In the genomic region with DNA sequence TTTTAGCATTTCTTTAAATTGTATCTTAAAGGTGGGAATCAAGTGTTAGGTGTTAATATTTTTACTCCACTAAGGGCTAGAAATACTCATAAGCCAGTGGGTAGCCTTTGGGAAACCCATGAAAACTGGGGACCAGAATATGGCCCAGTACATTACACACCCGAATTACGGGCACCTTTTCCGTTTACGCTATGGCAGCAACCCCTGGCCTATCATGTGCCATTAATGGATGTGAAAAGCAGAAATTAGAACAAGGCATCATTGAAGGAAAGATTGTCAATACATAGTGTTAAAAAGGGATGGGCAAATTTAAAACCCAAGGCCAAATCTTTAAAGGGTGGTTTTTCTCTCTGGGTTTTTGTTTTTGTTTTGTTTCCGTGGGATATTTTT, we compare ENCODE assay signal across 8 cellular contexts. TPM values are rescaled to one million over a fixed set of nuclear protein-coding genes. Genes with fewer than 3 reads are reported as not detected.
DNase-seq lines count a peak whose midpoint lies in the region; ATAC-seq, FAIRE-seq and TF ChIP-seq lines count a peak whose summit lies in the region.

No MANE protein-coding gene starts in this region.

- TF ChIP-seq CTCF in A549 (IDR thresholded peaks at IDR 0.05) (no peak), HCT116 (IDR thresholded peaks at IDR 0.05 in 2 of 3, conservative IDR thresholded peaks at IDR 0.05 in 1 of 3; ENCODE audit: borderline replicate concordance in 1 of 3, insufficient read depth in 1 of 3, low read depth in 2 of 3, low read length in 2 of 3) (no peak), GM12878 (IDR thresholded peaks at IDR 0.05 in 2 of 3, conservative IDR thresholded peaks at IDR 0.05 in 1 of 3; ENCODE audit: control insufficient read depth in 2 of 3, extremely low read depth in 1 of 3, insufficient read depth in 1 of 3, low read depth in 3 of 3, low read length in 3 of 3) (no peak)

- no peaks in the 10 kb centered on the region for H3K27me3 ChIP-seq in HCT116 (ENCODE audit: insufficient read depth, low read length)
- no peaks in the 10 kb centered on the region for H3K27me3 ChIP-seq in GM12878 (replicated peaks in 1 of 2; ENCODE audit: control insufficient read depth in 2 of 2, insufficient read depth in 2 of 2, low read length in 1 of 2)

- H3K79me2 ChIP-seq in HCT116 (ENCODE audit: insufficient read depth, low read length) (peaks cover 53% of the 10 kb centered on the region), GM12878 (ENCODE audit: control insufficient read depth, insufficient read depth, low read length) (peaks cover 54% of the 10 kb centered on the region)

- CTCF ChIA-PET in A549 (lab: Yijun Ruan, JAX) (interaction anchor here (1.0 kb wide), 1 partner anchor 11 kb away, joined by 3 read pairs; no protein-coding TSS in a partner anchor), HCT116 (lab: Charles Lee) (interaction anchor here (1.0 kb wide), 1 partner anchor 34 kb away, joined by 3 read pairs; no protein-coding TSS in a partner anchor), GM12878 (lab: Yijun Ruan, JAX) (interaction anchor here (1.0 kb wide), 1 partner anchor 35 kb away, joined by 5 read pairs; no protein-coding TSS in a partner anchor)

- H3K27ac ChIP-seq in A549, result peak overlapping the region; percentile 83 to 91
- peak overlapping the region; percentile 65 for H3K27ac ChIP-seq in HCT116 (ENCODE audit: low read depth, low read length)
- peak overlapping the region; percentile 64 for H3K27ac ChIP-seq in GM12878 (ENCODE audit: control insufficient read depth, insufficient read depth)
- peak overlapping the region; percentile 64 for H3K27ac ChIP-seq in mesodermal cell (ENCODE audit: low read depth, low read length, severe bottlenecking)

- no peak for TF ChIP-seq RAD21 in A549 (conservative IDR thresholded peaks at IDR 0.05 in 1 of 2, IDR thresholded peaks at IDR 0.05 in 1 of 2)
- TF ChIP-seq RAD21 in HCT116 (IDR thresholded peaks at IDR 0.05; ENCODE audit: low read depth), result no peak
- no peak for TF ChIP-seq RAD21 in GM12878 (IDR thresholded peaks at IDR 0.05; ENCODE audit: insufficient read depth, low read depth, low read length)

- H3K9me2 ChIP-seq in HCT116 (ENCODE audit: insufficient read depth), result no peaks in the 10 kb centered on the region

- H4K20me1 ChIP-seq in HCT116 (ENCODE audit: insufficient read depth) (no peaks in the 10 kb centered on the region; the same call in 1 of the 2 replicates), GM12878 (ENCODE audit: control insufficient read depth, insufficient read depth) (no peaks in the 10 kb centered on the region)

- no TSS peak for BruUV-seq in HCT116 (replicated peaks; lab: Mats Ljungman, UMichigan)
- BruUV-seq in GM12878 (replicated peaks; lab: Mats Ljungman, UMichigan), result no TSS peak

- intact Hi-C loops in HCT116 (cut with micrococcal nuclease) (loop anchor here (5.0 kb wide), 5 partner anchors 150 to 525 kb away; partner anchors contain the start of genes ATG4B, BOK, ING5 and STK25), GM12878 (cut with micrococcal nuclease; ENCODE audit: unreplicated experiment) (loop anchor here (1.0 to 10.0 kb wide), 4 partner anchors 42 to 525 kb away; partner anchors contain the start of genes HDLBP, SEPTIN2 and STK25)

- RAD21 ChIA-PET in HCT116 (lab: Charles Lee; ENCODE audit: low non-redundant PET in 1 of 2, low total read pairs in 2 of 2, uncharacterized antibody in 2 of 2, unreplicated experiment in 2 of 2), result no interaction called here
- RAD21 ChIA-PET in GM12878 (lab: Charles Lee; ENCODE audit: unreplicated experiment), result interaction anchor here (1.0 kb wide), 1 partner anchor 35 kb away, joined by 3 read pairs; no protein-coding TSS in a partner anchor

- H3K36me3 ChIP-seq in HCT116 (ENCODE audit: control insufficient read depth in 1 of 2, insufficient read depth in 2 of 2, low read length in 2 of 2) (peaks cover 4 to 17% of the 10 kb centered on the region in 2 experiments; a peak in 2 of 4 replicates), GM12878 (ENCODE audit: control insufficient read depth in 2 of 2, insufficient read depth in 2 of 2, low read length in 1 of 2) (peaks cover 5 to 14% of the 10 kb centered on the region in 2 experiments), mesodermal cell (ENCODE audit: control insufficient read depth, insufficient read depth, low read length) (peaks cover 27% of the 10 kb centered on the region)

- POLR2A ChIA-PET in A549 (lab: Yijun Ruan, JAX) (interaction anchor here (1.4 kb wide), 1 partner anchor 378 kb away, joined by 3 read pairs; the partner anchor contains the start of gene D2HGDH), HCT116 (lab: Charles Lee) (no interaction called here), GM12878 (lab: Charles Lee) (no interaction called here)

- TF ChIP-seq EP300 in A549 (IDR thresholded peaks at IDR 0.05) (no peak), GM12878 (IDR thresholded peaks at IDR 0.05; ENCODE audit: borderline replicate concordance in 1 of 2, control insufficient read depth in 1 of 2, low read depth in 2 of 2, low read length in 2 of 2) (no peak)

- 9% methylated on average over 5 of the region's 5 CpGs for WGBS in A549 (ENCODE audit: missing lambda C conversion rate)
- WGBS in GM12878 (ENCODE audit: insufficient coverage, insufficient replicate concordance, low lambda C conversion rate, missing lambda C conversion rate), result 0% methylated on average over 5 of the region's 5 CpGs
- WGBS in mesodermal cell (ENCODE audit: insufficient coverage in 2 of 2), 2 experiments, result 47 to 51% methylated on average over 3 to 5 of the region's 5 CpGs

- TF ChIP-seq POLR2A in A549 (IDR thresholded peaks at IDR 0.05; ENCODE audit: low read length), result no peak
- no peak for TF ChIP-seq POLR2A in HCT116 (IDR thresholded peaks at IDR 0.05; ENCODE audit: borderline replicate concordance, extremely low read depth, insufficient read depth, insufficient read length)
- no peak for TF ChIP-seq POLR2A in GM12878 (IDR thresholded peaks at IDR 0.05; ENCODE audit: low read depth, low read length)

- FAIRE-seq in A549 (lab: Jason Lieb, UNC) (no peak), GM12878 (lab: Jason Lieb, UNC) (no peak)

- H3K9me3 ChIP-seq in A549 (no peaks in the 10 kb centered on the region), HCT116 (ENCODE audit: control insufficient read depth in 1 of 2, insufficient read depth in 1 of 2, low read depth in 1 of 2, low read length in 2 of 2) (no peaks in the 10 kb centered on the region), GM12878 (replicated peaks; ENCODE audit: control insufficient read depth, insufficient read depth, low read length) (no peaks in the 10 kb centered on the region), mesodermal cell (ENCODE audit: control insufficient read depth, low read length) (no peaks in the 10 kb centered on the region)

- DNase-seq in A549 (ENCODE audit: low read depth in 1 of 2, low spot score in 1 of 2), result no peak
- DNase-seq in HCT116 (ENCODE audit: low read depth, low spot score), result no peak
- DNase-seq in GM12878 (ENCODE audit: low read depth, low spot score), result no peak
- DNase-seq in stimulated activated naive CD4-positive, alpha-beta T cell treated with Interleukin-2 at 50 U/mL for 16 hours (lab: John Stamatoyannopoulos, UW), result no peak
- no peak for DNase-seq in dedifferentiated amniotic fluid mesenchymal stem cell (ENCODE audit: extremely low spot score)
- no peak for DNase-seq in occipital lobe (lab: John Stamatoyannopoulos, UW)

- peak overlapping the region; percentile 79 for H3K4me3 ChIP-seq in A549
- H3K4me3 ChIP-seq in HCT116 (replicated peaks in 1 of 2; ENCODE audit: low read depth in 1 of 2, low read length in 2 of 2), result peak overlapping the region; percentile 87 to 89
- peak overlapping the region; percentile 91 for H3K4me3 ChIP-seq in GM12878
- peak overlapping the region; percentile 93 for H3K4me3 ChIP-seq in mesodermal cell (ENCODE audit: extremely low read depth, insufficient read depth, low read length, poor library complexity, severe bottlenecking)

- SMC1A ChIA-PET in GM12878 (lab: Charles Lee; ENCODE audit: uncharacterized antibody, unreplicated experiment), result no interaction called here

- H2AFZ ChIP-seq in HCT116 (ENCODE audit: low read depth, low read length, poor library complexity, severe bottlenecking) (no peak overlapping the region), GM12878 (ENCODE audit: control insufficient read depth, low read depth, low read length) (no peak overlapping the region)

- ATAC-seq in A549 (no peak), HCT116 (no peak), GM12878 (0 out of 3 replicates have a peak, but pooled peaks have one; percentile 4), HG03280 (IDR thresholded peaks at IDR 0.05; ENCODE audit: unreplicated experiment) (no peak)

- H3K4me1 ChIP-seq in A549, result peaks cover 56% of the 10 kb centered on the region
- peaks cover 17 to 22% of the 10 kb centered on the region in 2 experiments for H3K4me1 ChIP-seq in HCT116 (ENCODE audit: control insufficient read depth in 1 of 2, insufficient read depth in 2 of 2, low read length in 2 of 2)
- peaks cover 10% of the 10 kb centered on the region for H3K4me1 ChIP-seq in GM12878 (ENCODE audit: control insufficient read depth, insufficient read depth, low read length)
- peaks cover 16% of the 10 kb centered on the region for H3K4me1 ChIP-seq in mesodermal cell (ENCODE audit: control insufficient read depth, insufficient read depth, low read length, poor library complexity, severe bottlenecking)

- H3K9ac ChIP-seq in HCT116 (ENCODE audit: low read length), result peak overlapping the region; percentile 85
- peak overlapping the region; percentile 80 for H3K9ac ChIP-seq in GM12878 (ENCODE audit: control insufficient read depth, insufficient read depth, low read length)

- in situ Hi-C loops in GM12878 (cut with MboI), result no loop called here

- peak overlapping the region; percentile 96 for H3K4me2 ChIP-seq in A549
- H3K4me2 ChIP-seq in HCT116 (ENCODE audit: low read length), result peak overlapping the region; percentile 94
- H3K4me2 ChIP-seq in GM12878 (ENCODE audit: control insufficient read depth, insufficient read depth), result peak overlapping the region; percentile 88

RNA-seq across cellular contexts. Expression of gene FARP2, which starts 0.8 kb away (rescaled TPM):
- polyA plus RNA-seq in A549 (2011; rRNA removed) (29.1 and 34.9 TPM in 2 replicates), A549 (2017; fragmentation: RNase III; extraction: RNeasy Plus Mini Kit Qiagen cat#74134 plus additional on column Dnase treatment) (16.0 to 18.8 TPM (median 17.0 TPM) in 3 replicates), GM12878 (2011; rRNA removed) (47.1 and 51.8 TPM in 2 replicates), GM12878 (2014; fragmentation: Illumina TruSeq; extraction: Trizol) (36.8 and 47.7 TPM in 2 replicates), GM12878 (2014; fragmentation: Nextera tagmentation; extraction: Ambion mirVana) (1 to 10 TPM; 5.5 to 5.6 TPM), GM12878 (2014; rRNA removed) (31.2 and 35.1 TPM in 2 replicates), GM12878 (2016; fragmentation: Nextera tagmentation; extraction: Ambion mirVana) (10 to 100 TPM; 50.6 to 54.4 TPM)
- 12.5 and 16.1 TPM in 2 replicates for polyA plus RNA-seq in A549 (2012; cell fraction: cytosol; rRNA removed)
- polyA plus RNA-seq in A549 (2012; cell fraction: nucleus; rRNA removed), result 28.9 and 44.5 TPM in 2 replicates
- 61.8 and 62.5 TPM in 2 replicates for polyA minus RNA-seq in A549 (2011; rRNA and poly(A)+ RNA removed)
- total RNA-seq in HCT116 (2021; ENCODE audit: unreplicated experiment) (49.3 TPM), GM12878 (2014; rRNA removed) (36.0 and 45.0 TPM in 2 replicates), GM12878 (2014; rRNA removed; fragmentation: Illumina TruSeq; extraction: Trizol) (32.7 and 36.8 TPM in 2 replicates), GM12878 (2021) (62.6 and 67.5 TPM in 2 replicates), occipital lobe (43.7 TPM)
- polyA plus RNA-seq in HCT116 (2012), result 14.1 and 14.3 TPM in 2 replicates
- total RNA-seq in GM12878 (2013; cell fraction: nucleolus; rRNA removed), result 108 TPM in 2 replicates
- polyA plus RNA-seq in GM12878 (2011; ENCODE audit: low read depth), result 22.3 TPM
- 30.7 and 31.1 TPM in 2 replicates for polyA plus RNA-seq in GM12878 (2011; cell fraction: cytosol; rRNA removed)
- 37.9 and 44.2 TPM in 2 replicates for polyA plus RNA-seq in GM12878 (2011; cell fraction: nucleus; rRNA removed)
- polyA plus RNA-seq in GM12878 (2012), result 15.6 and 22.4 TPM in 2 replicates
- polyA minus RNA-seq in GM12878 (2011; rRNA and poly(A)+ RNA removed), result 61.9 and 69.6 TPM in 2 replicates
- polyA minus RNA-seq in GM12878 (2011; cell fraction: cytosol; rRNA and poly(A)+ RNA removed), result 24.6 and 24.9 TPM in 2 replicates
- 20.8 and 29.6 TPM in 2 replicates for polyA minus RNA-seq in GM12878 (2011; cell fraction: nucleus; rRNA and poly(A)+ RNA removed)
- 23.3 TPM for polyA plus RNA-seq in mesodermal cell (2013, experiment 1 of 2)
- 26.1 TPM for polyA plus RNA-seq in mesodermal cell (2013, experiment 2 of 2)

RNA-seq across cellular contexts. Expression of gene SEPTIN2, which starts 41.1 kb away (rescaled TPM):
- polyA plus RNA-seq in A549 (2011; rRNA removed), result 660 and 762 TPM in 2 replicates
- polyA plus RNA-seq in A549 (2012; cell fraction: cytosol; rRNA removed), result 183 and 200 TPM in 2 replicates
- polyA plus RNA-seq in A549 (2012; cell fraction: nucleus; rRNA removed), result 107 and 190 TPM in 2 replicates
- 341 to 359 TPM (median 358 TPM) in 3 replicates for polyA plus RNA-seq in A549 (2017; fragmentation: RNase III; extraction: RNeasy Plus Mini Kit Qiagen cat#74134 plus additional on column Dnase treatment)
- 343 and 364 TPM in 2 replicates for polyA minus RNA-seq in A549 (2011; rRNA and poly(A)+ RNA removed)
- total RNA-seq in HCT116 (2021; ENCODE audit: unreplicated experiment), result 317 TPM
- polyA plus RNA-seq in HCT116 (2012), result 155 and 167 TPM in 2 replicates
- 581 and 595 TPM in 2 replicates for total RNA-seq in GM12878 (2013; cell fraction: nucleolus; rRNA removed)
- 228 and 270 TPM in 2 replicates for total RNA-seq in GM12878 (2014; rRNA removed)
- 248 and 251 TPM in 2 replicates for total RNA-seq in GM12878 (2014; rRNA removed; fragmentation: Illumina TruSeq; extraction: Trizol)
- 222 and 244 TPM in 2 replicates for total RNA-seq in GM12878 (2021)
- 164 TPM for polyA plus RNA-seq in GM12878 (2011; ENCODE audit: low read depth)
- 474 and 566 TPM in 2 replicates for polyA plus RNA-seq in GM12878 (2011; rRNA removed)
- 143 and 155 TPM in 2 replicates for polyA plus RNA-seq in GM12878 (2011; cell fraction: cytosol; rRNA removed)
- 289 and 340 TPM in 2 replicates for polyA plus RNA-seq in GM12878 (2011; cell fraction: nucleus; rRNA removed)
- 194 and 223 TPM in 2 replicates for polyA plus RNA-seq in GM12878 (2012)
- polyA plus RNA-seq in GM12878 (2014; fragmentation: Illumina TruSeq; extraction: Trizol), result 354 and 392 TPM in 2 replicates
- polyA plus RNA-seq in GM12878 (2014; fragmentation: Nextera tagmentation; extraction: Ambion mirVana), result 100 to 1,000 TPM; 169 to 174 TPM
- polyA plus RNA-seq in GM12878 (2014; rRNA removed), result 232 and 290 TPM in 2 replicates
- 100 to 1,000 TPM; 315 to 334 TPM for polyA plus RNA-seq in GM12878 (2016; fragmentation: Nextera tagmentation; extraction: Ambion mirVana)
- 174 and 362 TPM in 2 replicates for polyA minus RNA-seq in GM12878 (2011; rRNA and poly(A)+ RNA removed)
- polyA minus RNA-seq in GM12878 (2011; cell fraction: cytosol; rRNA and poly(A)+ RNA removed), result 88.3 and 99.6 TPM in 2 replicates
- 110 and 165 TPM in 2 replicates for polyA minus RNA-seq in GM12878 (2011; cell fraction: nucleus; rRNA and poly(A)+ RNA removed)
- 476 TPM for polyA plus RNA-seq in mesodermal cell (2013, experiment 1 of 2)
- polyA plus RNA-seq in mesodermal cell (2013, experiment 2 of 2), result 476 TPM
- total RNA-seq in occipital lobe, result 266 TPM

RNA-seq across cellular contexts. Expression of gene HDLBP, which starts 41.4 kb away (rescaled TPM):
- 292 and 330 TPM in 2 replicates for polyA plus RNA-seq in A549 (2011; rRNA removed)
- polyA plus RNA-seq in A549 (2012; cell fraction: cytosol; rRNA removed), result 204 and 209 TPM in 2 replicates
- 276 and 324 TPM in 2 replicates for polyA plus RNA-seq in A549 (2012; cell fraction: nucleus; rRNA removed)
- 237 to 256 TPM (median 248 TPM) in 3 replicates for polyA plus RNA-seq in A549 (2017; fragmentation: RNase III; extraction: RNeasy Plus Mini Kit Qiagen cat#74134 plus additional on column Dnase treatment)
- polyA minus RNA-seq in A549 (2011; rRNA and poly(A)+ RNA removed), result 657 and 686 TPM in 2 replicates
- 462 TPM for total RNA-seq in HCT116 (2021; ENCODE audit: unreplicated experiment)
- 286 and 296 TPM in 2 replicates for polyA plus RNA-seq in HCT116 (2012)
- total RNA-seq in GM12878 (2013; cell fraction: nucleolus; rRNA removed), result 398 and 445 TPM in 2 replicates
- total RNA-seq in GM12878 (2014; rRNA removed), result 275 and 279 TPM in 2 replicates
- 233 and 234 TPM in 2 replicates for total RNA-seq in GM12878 (2014; rRNA removed; fragmentation: Illumina TruSeq; extraction: Trizol)
- 344 and 348 TPM in 2 replicates for total RNA-seq in GM12878 (2021)
- 172 TPM for polyA plus RNA-seq in GM12878 (2011; ENCODE audit: low read depth)
- polyA plus RNA-seq in GM12878 (2011; rRNA removed), result 88.3 and 135 TPM in 2 replicates
- polyA plus RNA-seq in GM12878 (2011; cell fraction: cytosol; rRNA removed), result 161 and 182 TPM in 2 replicates
- polyA plus RNA-seq in GM12878 (2011; cell fraction: nucleus; rRNA removed), result 336 and 338 TPM in 2 replicates
- polyA plus RNA-seq in GM12878 (2012), result 264 and 294 TPM in 2 replicates
- 306 and 383 TPM in 2 replicates for polyA plus RNA-seq in GM12878 (2014; fragmentation: Illumina TruSeq; extraction: Trizol)
- polyA plus RNA-seq in GM12878 (2014; fragmentation: Nextera tagmentation; extraction: Ambion mirVana), result 10 to 100 TPM; 19.5 to 56.8 TPM
- 166 and 180 TPM in 2 replicates for polyA plus RNA-seq in GM12878 (2014; rRNA removed)
- 100 to 1,000 TPM; 264 to 273 TPM for polyA plus RNA-seq in GM12878 (2016; fragmentation: Nextera tagmentation; extraction: Ambion mirVana)
- 236 and 259 TPM in 2 replicates for polyA minus RNA-seq in GM12878 (2011; rRNA and poly(A)+ RNA removed)
- 110 and 125 TPM in 2 replicates for polyA minus RNA-seq in GM12878 (2011; cell fraction: cytosol; rRNA and poly(A)+ RNA removed)
- 148 and 204 TPM in 2 replicates for polyA minus RNA-seq in GM12878 (2011; cell fraction: nucleus; rRNA and poly(A)+ RNA removed)
- polyA plus RNA-seq in mesodermal cell (2013, experiment 1 of 2), result 438 TPM
- polyA plus RNA-seq in mesodermal cell (2013, experiment 2 of 2), result 448 TPM
- total RNA-seq in occipital lobe, result 138 TPM
